In the genomic region with DNA sequence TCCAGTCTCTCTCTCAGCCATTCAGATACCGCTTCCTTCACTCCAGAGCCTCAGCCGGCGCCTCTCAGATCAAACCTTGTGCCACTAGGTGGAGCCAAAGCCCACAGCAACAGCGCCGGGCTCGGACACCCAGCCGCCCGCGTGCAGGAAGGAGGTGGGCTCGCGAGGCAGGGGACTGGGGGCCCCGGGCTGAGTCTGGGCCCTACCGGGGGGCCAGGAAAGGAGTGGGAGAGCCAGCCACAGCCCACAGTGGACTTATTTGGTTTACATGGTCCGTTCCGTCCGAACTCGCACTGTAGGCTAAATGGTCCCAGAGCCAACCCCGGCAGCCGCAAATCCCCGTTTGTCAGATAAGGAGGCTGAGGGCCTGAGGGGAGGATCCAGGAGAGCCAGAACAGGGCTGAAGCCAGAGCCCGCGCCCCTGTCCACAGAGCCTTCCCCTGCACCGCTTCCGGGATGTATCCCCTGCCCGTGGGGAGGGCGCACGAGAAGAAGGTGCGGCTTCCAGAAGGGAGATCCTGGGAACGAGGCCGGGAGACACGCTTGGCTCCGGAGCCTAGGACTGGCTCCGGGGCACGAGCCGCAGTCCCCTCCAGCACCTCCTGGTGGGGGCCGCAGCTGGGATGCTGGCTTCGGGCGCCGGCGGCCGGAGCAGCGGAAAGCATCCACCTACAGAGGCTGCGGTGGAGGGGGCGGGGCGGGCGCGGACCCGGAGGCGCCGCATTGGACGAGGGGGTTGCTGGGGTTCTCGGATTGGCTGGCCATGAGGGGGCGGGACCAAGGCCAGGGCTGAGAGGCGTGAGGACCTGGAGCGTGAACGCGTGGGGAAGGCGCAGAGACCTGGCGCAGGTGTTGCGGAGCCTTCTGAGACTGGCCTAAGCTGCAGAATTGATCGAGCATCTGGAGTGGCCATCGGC, we compare ENCODE assay signal across 8 cellular contexts. TPM values are rescaled to one million over a fixed set of nuclear protein-coding genes. Genes with fewer than 3 reads are reported as not detected.
A peak's percentile ranks its signal among the peaks of the same experiment; 100 is the strongest.
DNase-seq lines count a peak whose midpoint lies in the region; ATAC-seq lines count a peak whose summit lies in the region.

No MANE protein-coding gene starts in this region.

- peak overlapping the region; percentile 58 for H3K4me3 ChIP-seq in NT2/D1 (ENCODE audit: insufficient read length, low read depth)
- H3K4me3 ChIP-seq in mononuclear cell (ENCODE audit: low read length): peak overlapping the region; percentile 55

- H3K9ac ChIP-seq in NT2/D1 (ENCODE audit: insufficient read length, low read depth): peak overlapping the region; percentile 82

- DNase-seq in D341Med (ENCODE audit: low spot score) (peak; percentile 98), HuH-7 (ENCODE audit: low spot score) (peak; percentile 99), NT2/D1 (ENCODE audit: low read depth, low spot score) (peak; percentile 87), epidermal melanocyte (ENCODE audit: insufficient read length, low spot score) (peak; percentile 98)
- peak; percentile 82 for DNase-seq in activated CD8-positive, alpha-beta memory T cell treated with anti-CD3 and anti-CD28 coated beads, Interleukin-2, amount 50 U/mL, for 24 hours (ENCODE audit: extremely low read depth)
- DNase-seq in stimulated activated CD8-positive, alpha-beta memory T cell treated with anti-CD3 and anti-CD28 coated beads, Interleukin-2, amount 100 ng/mL, for 1 hour (ENCODE audit: low read depth in 2 of 2): peak; percentile 83 to 93

- H3K4me1 ChIP-seq in NT2/D1 (ENCODE audit: insufficient read depth, insufficient read length) (peaks cover 15% of the 10 kb centered on the region), mononuclear cell (ENCODE audit: insufficient read depth, low read length) (peaks cover 18% of the 10 kb centered on the region)

- peaks cover 7% of the 10 kb centered on the region for H3K27me3 ChIP-seq in NT2/D1 (ENCODE audit: insufficient read depth, insufficient read length)
- H3K27me3 ChIP-seq in mononuclear cell (ENCODE audit: insufficient read depth, low read length): peaks cover 4% of the 10 kb centered on the region

- H3K9me3 ChIP-seq in NT2/D1 (ENCODE audit: insufficient read depth, low read length): no peaks in the 10 kb centered on the region
- no peaks in the 10 kb centered on the region for H3K9me3 ChIP-seq in mononuclear cell (ENCODE audit: low read depth, low read length)

- peak; percentile 63 for ATAC-seq in GM21515 (IDR thresholded peaks at IDR 0.05; ENCODE audit: unreplicated experiment)

- H3K36me3 ChIP-seq in NT2/D1 (ENCODE audit: insufficient read depth, insufficient read length, low read length): peaks cover 8% of the 10 kb centered on the region

RNA-seq across cellular contexts. Expression of gene CYP11A1, which starts 6.5 kb away (rescaled TPM):
- total RNA-seq in mononuclear cell: 0.42 TPM

RNA-seq across cellular contexts. Expression of gene SEMA7A, which starts 59.8 kb away (rescaled TPM):
- total RNA-seq in mononuclear cell: 5.9 TPM

Comparison
In these comparisons a context has a peak if more than half of its experiments do, and no peak if none do; other contexts are left out.
1. Peak in every context shown above with its lines: DNase-seq, ATAC-seq and H3K4me3 ChIP-seq.